15 cellular contexts compared by ENCODE assay signal in genomic region chr22:32695451-32695891, GRCh38.
DNase-seq lines count a peak whose midpoint lies in the region; ATAC-seq and TF ChIP-seq lines count a peak whose summit lies in the region.
"Had no signal": no experiment of that assay in that cellular context is flagged by ENCODE, and none has a peak within 500 bp of the region (broad histone marks: within the 10 kb centered on the region; RNA-seq: fewer than 3 reads in every experiment).

No MANE protein-coding gene starts in this region.

- no peak for ATAC-seq in HG02970 (IDR thresholded peaks at IDR 0.05; ENCODE audit: low FRiP score, unreplicated experiment)
- ATAC-seq: left cardiac atrium had no signal

- DNase-seq in Caco-2 (peak; percentile 45 to 67), LoVo (ENCODE audit: low spot score) (peak; percentile 79), mesendoderm (peak; percentile 59), occipital lobe (lab: John Stamatoyannopoulos, UW) (no peak), NCI-H146 (lab: John Stamatoyannopoulos, UW) (no peak)
- DNase-seq in effector CD4-positive, alpha-beta T cell = no peak
- DNase-seq: amygdala; left cardiac atrium; stimulated activated CD4-positive, alpha-beta T cell treated with anti-CD3 and anti-CD28 coated beads, Interleukin-12 subunit alpha, Interleukin-12 subunit beta, amount 100 ng/mL, for 4 hours had no signal

- no peaks in the 10 kb centered on the region for H3K9me3 Mint-ChIP-seq in Caco-2 (ENCODE audit: unreplicated experiment)

- no peaks in the 10 kb centered on the region for H3K79me2 ChIP-seq in mesendoderm (ENCODE audit: control insufficient read depth, insufficient read depth, low read length)

- no peak overlapping the region for H2BK120ac ChIP-seq in mesendoderm (ENCODE audit: low read depth, low read length)

- peaks cover 23% of the 10 kb centered on the region for H3K4me1 Mint-ChIP-seq in Caco-2 (ENCODE audit: low read depth, unreplicated experiment)
- H3K4me1 Mint-ChIP-seq: IgD-negative memory B cell had no signal

- H3K4me1 ChIP-seq in Caco-2 (peaks cover 31% of the 10 kb centered on the region), duodenal mucosa (ENCODE audit: control insufficient read depth in 1 of 2, insufficient read depth in 2 of 2, low read length in 2 of 2) (peaks cover 0 to 10% of the 10 kb centered on the region in 2 donors), mesendoderm (ENCODE audit: control insufficient read depth, low read depth, low read length) (no peaks in the 10 kb centered on the region)

- POLR2A ChIA-PET in Caco-2 (lab: Charles Lee) = no interaction called here

- peak overlapping the region; percentile 46 for H3K27ac Mint-ChIP-seq in Caco-2 (ENCODE audit: unreplicated experiment)
- H3K27ac Mint-ChIP-seq: IgD-negative memory B cell had no signal

- CTCF ChIA-PET in Caco-2 (lab: Charles Lee) = no interaction called here

- no peaks in the 10 kb centered on the region for H3K79me1 ChIP-seq in mesendoderm (ENCODE audit: low read length)

- no peak overlapping the region for H3K56ac ChIP-seq in mesendoderm (ENCODE audit: low read length)

- H3K9me3 ChIP-seq in Caco-2 = no peaks in the 10 kb centered on the region
- H3K9me3 ChIP-seq in duodenal mucosa (ENCODE audit: control insufficient read depth in 1 of 2, low read length in 2 of 2) = no peaks in the 10 kb centered on the region
- H3K9me3 ChIP-seq: Peyer's patch, vagina had no signal

- H3K27ac ChIP-seq in duodenal mucosa (ENCODE audit: low read depth, low read length) (peak overlapping the region; percentile 5), mesendoderm (ENCODE audit: low read depth, low read length) (no peak overlapping the region)
- H3K27ac ChIP-seq: vagina had no signal

- no peak overlapping the region for H3K4me3 ChIP-seq in Caco-2 (ENCODE audit: low read depth, low read length)
- H3K4me3 ChIP-seq in duodenal mucosa (ENCODE audit: low read depth in 1 of 2, low read length in 2 of 2) = no peak overlapping the region
- H3K4me3 ChIP-seq in mesendoderm (ENCODE audit: low read length) = no peak overlapping the region
- H3K4me3 ChIP-seq: Peyer's patch, vagina had no signal

- H3K9ac ChIP-seq in duodenal mucosa (ENCODE audit: low read depth in 1 of 2, low read length in 2 of 2) (no peak overlapping the region), mesendoderm (ENCODE audit: low read length) (no peak overlapping the region)

- no peak overlapping the region for H3K18ac ChIP-seq in mesendoderm (ENCODE audit: low read length)

- no peak overlapping the region for H3K4ac ChIP-seq in mesendoderm (ENCODE audit: low read depth, low read length)

- no TSS peak for BruUV-seq in Caco-2 (replicated peaks; lab: Mats Ljungman, UMichigan)

- H4K5ac ChIP-seq in mesendoderm (ENCODE audit: low read length) = no peak overlapping the region

- H2BK15ac ChIP-seq in mesendoderm (replicated peaks; ENCODE audit: low read depth) = no peak overlapping the region

- intact Hi-C loops in Caco-2 (cut with micrococcal nuclease; ENCODE audit: unreplicated experiment) = no loop called here

- no peak overlapping the region for H3K4me3 Mint-ChIP-seq in Caco-2 (ENCODE audit: unreplicated experiment)
- H3K4me3 Mint-ChIP-seq: IgD-negative memory B cell, neural crest cell had no signal

- no peak overlapping the region for H3K4me2 ChIP-seq in mesendoderm (ENCODE audit: low read length)

- H2AK5ac ChIP-seq in mesendoderm (ENCODE audit: low read length) = no peak overlapping the region

- H3K36me3 Mint-ChIP-seq in Caco-2 (ENCODE audit: insufficient read depth, unreplicated experiment) = no peaks in the 10 kb centered on the region
- H3K36me3 Mint-ChIP-seq: IgD-negative memory B cell had no signal

- no peak overlapping the region for H3K23ac ChIP-seq in mesendoderm (ENCODE audit: low read length)

- H3K36me3 ChIP-seq in Caco-2 (ENCODE audit: control insufficient read depth, insufficient read depth, low read length) = no peaks in the 10 kb centered on the region
- no peaks in the 10 kb centered on the region for H3K36me3 ChIP-seq in duodenal mucosa (ENCODE audit: control insufficient read depth in 1 of 2, insufficient read depth in 2 of 2, low read length in 2 of 2)
- no peaks in the 10 kb centered on the region for H3K36me3 ChIP-seq in mesendoderm (ENCODE audit: control insufficient read depth, insufficient read depth, low read length)
- H3K36me3 ChIP-seq: Peyer's patch, vagina had no signal

- no peak for TF ChIP-seq CTCF in Caco-2 (IDR thresholded peaks at IDR 0.05; ENCODE audit: insufficient read depth in 1 of 2, low read depth in 1 of 2, low read length in 1 of 2, severe bottlenecking in 1 of 2, unreplicated experiment in 1 of 2)

- H3K27me3 Mint-ChIP-seq in Caco-2 (ENCODE audit: insufficient read depth, unreplicated experiment) = no peaks in the 10 kb centered on the region

- H4K8ac ChIP-seq in mesendoderm (ENCODE audit: low read depth, low read length) = no peak overlapping the region

- H3K27me3 ChIP-seq in Caco-2 (replicated peaks; ENCODE audit: control insufficient read depth, insufficient read depth, low read length) (no peaks in the 10 kb centered on the region), duodenal mucosa (ENCODE audit: control insufficient read depth in 1 of 2, insufficient read depth in 2 of 2, low read length in 2 of 2) (no peaks in the 10 kb centered on the region), mesendoderm (ENCODE audit: insufficient read depth, low read length, poor library complexity) (no peaks in the 10 kb centered on the region)
- H3K27me3 ChIP-seq: Peyer's patch, vagina had no signal

- no peak overlapping the region for H2BK5ac ChIP-seq in mesendoderm (ENCODE audit: low read length)

Comparison
In these comparisons a context has a peak if more than half of its experiments do, and no peak if none do; other contexts are left out.
1. DNase-seq: peak in Caco-2 (2 of 2), LoVo (single experiment) and mesendoderm (single experiment); none in occipital lobe (single experiment), effector CD4-positive, alpha-beta T cell (single experiment) and NCI-H146 (single experiment).